8 cellular contexts compared by ENCODE assay signal in genomic region chr17:42667088-42667951, GRCh38. TPM values are rescaled to one million over a fixed set of nuclear protein-coding genes. Genes with fewer than 3 reads are reported as not detected.
DNase-seq lines count a peak whose midpoint lies in the region; ATAC-seq and TF ChIP-seq lines count a peak whose summit lies in the region.

No MANE protein-coding gene starts in this region.

- no peak for TF ChIP-seq CTCF in foreskin fibroblast (IDR thresholded peaks at IDR 0.05; ENCODE audit: low read depth, low read length)

- H3K4me3 ChIP-seq in foreskin fibroblast (ENCODE audit: low read depth in 1 of 2, low read length in 2 of 2), result no peak overlapping the region

- ATAC-seq in SK-N-SH treated with all-trans-retinoic acid at 6 μM for 48 hours (peak; percentile 95), GM19452 (IDR thresholded peaks at IDR 0.05; ENCODE audit: unreplicated experiment) (no peak)
- ATAC-seq in stimulated activated naive CD8-positive, alpha-beta T cell treated with anti-CD3 and anti-CD28 coated beads, Interleukin-15, Interleukin-2, amounts not matched to agents 100 U/mL and 50 U/mL, for 24 hours, result no peak

- peak; percentile 96 for DNase-seq in ELR (ENCODE audit: low read depth)
- peak; percentile 93 to 96 for DNase-seq in foreskin fibroblast
- DNase-seq in renal cortical epithelial cell (ENCODE audit: low read depth), result peak; percentile 96
- DNase-seq in HuH-7 (ENCODE audit: low spot score), result no peak
- no peak for DNase-seq in stimulated activated naive CD8-positive, alpha-beta T cell treated with anti-CD3 and anti-CD28 coated beads, Interleukin-15, Interleukin-2, amounts not matched to agents 100 U/mL and 50 U/mL, for 24 hours
- no peak for DNase-seq in NCI-H1105 treated with DMSO at 0.1 percent for 48 hours (lab: John Stamatoyannopoulos, UW)

TF ChIP-seq in SK-N-SH treated with all-trans-retinoic acid at 6 μM for 48 hours, 23 proteins besides CTCF, POLR2A, EP300 and RAD21:
- TF ChIP-seq PPARA (CRISPR knock-in tag; IDR thresholded peaks at IDR 0.05; ENCODE audit: borderline replicate concordance) (no peak), ZNF565 (CRISPR knock-in tag; conservative IDR thresholded peaks at IDR 0.05; ENCODE audit: low read depth) (no peak), SNAI2 (CRISPR knock-in tag; IDR thresholded peaks at IDR 0.05) (no peak), POU6F1 (CRISPR knock-in tag; IDR thresholded peaks at IDR 0.05; ENCODE audit: borderline replicate concordance, low read depth) (no peak), TSHZ2 (CRISPR knock-in tag; IDR thresholded peaks at IDR 0.05) (no peak), OSR1 (CRISPR knock-in tag; IDR thresholded peaks at IDR 0.05) (no peak), PATZ1 (CRISPR knock-in tag; IDR thresholded peaks at IDR 0.05; ENCODE audit: borderline replicate concordance) (no peak), TCF4 (CRISPR knock-in tag; IDR thresholded peaks at IDR 0.05; ENCODE audit: borderline replicate concordance) (no peak), ESRRG (CRISPR knock-in tag; IDR thresholded peaks at IDR 0.05) (no peak), ARNTL (CRISPR knock-in tag; IDR thresholded peaks at IDR 0.05; ENCODE audit: borderline replicate concordance, low read depth) (no peak), RARB (CRISPR knock-in tag; IDR thresholded peaks at IDR 0.05) (no peak), ZFP30 (CRISPR knock-in tag; IDR thresholded peaks at IDR 0.05) (no peak), CREB5 (CRISPR knock-in tag; IDR thresholded peaks at IDR 0.05; ENCODE audit: low read depth) (no peak), TOX (CRISPR knock-in tag; IDR thresholded peaks at IDR 0.05; ENCODE audit: borderline replicate concordance) (no peak), ZNF70 (CRISPR knock-in tag; IDR thresholded peaks at IDR 0.05) (no peak), CSRNP3 (CRISPR knock-in tag; IDR thresholded peaks at IDR 0.05) (no peak), ZNF8 (CRISPR knock-in tag; IDR thresholded peaks at IDR 0.05) (no peak), GLIS3 (CRISPR knock-in tag; IDR thresholded peaks at IDR 0.05) (no peak), ZC3H10 (CRISPR knock-in tag; IDR thresholded peaks at IDR 0.05) (no peak), ZFP3 (CRISPR knock-in tag; IDR thresholded peaks at IDR 0.05) (no peak)
TF ChIP-seq in SK-N-SH treated with all-trans-retinoic acid at 6 μM for 48 hours: peak in this region for 0.

RNA-seq across cellular contexts. Expression of gene TUBG2, which starts 8.2 kb away (rescaled TPM):
- 4.5 and 9.1 TPM in 2 replicates for total RNA-seq in renal cortical epithelial cell

RNA-seq across cellular contexts. Expression of gene PLEKHH3, which starts 9.5 kb away (rescaled TPM):
- 9.6 and 14.2 TPM in 2 replicates for total RNA-seq in renal cortical epithelial cell

RNA-seq across cellular contexts. Expression of gene CCR10, which starts 14.3 kb away (rescaled TPM):
- total RNA-seq in renal cortical epithelial cell, result 1.6 and 6.3 TPM in 2 replicates

RNA-seq across cellular contexts. Expression of gene CNTNAP1, which starts 15.0 kb away (rescaled TPM):
- 5.4 and 15.2 TPM in 2 replicates for total RNA-seq in renal cortical epithelial cell

RNA-seq across cellular contexts. Expression of gene TUBG1, which starts 57.8 kb away (rescaled TPM):
- total RNA-seq in renal cortical epithelial cell, result 21.9 and 37.5 TPM in 2 replicates

Comparison
In these comparisons a context has a peak if more than half of its experiments do, and no peak if none do; other contexts are left out.
1. DNase-seq: peak in ELR (single experiment), foreskin fibroblast (2 of 2) and renal cortical epithelial cell (single experiment); none in HuH-7 (single experiment), stimulated activated naive CD8-positive, alpha-beta T cell treated with anti-CD3 and anti-CD28 coated beads, Interleukin-15, Interleukin-2, amounts not matched to agents 100 U/mL and 50 U/mL, for 24 hours (single experiment) and NCI-H1105 treated with DMSO at 0.1 percent for 48 hours (single experiment).